11 cellular contexts compared by ENCODE assay signal in genomic region chr3:197151562-197151961, GRCh38.
DNase-seq lines count a peak whose midpoint lies in the region; ATAC-seq and TF ChIP-seq lines count a peak whose summit lies in the region.
"Had no signal": no experiment of that assay in that cellular context is flagged by ENCODE, and none has a peak within 500 bp of the region (broad histone marks: within the 10 kb centered on the region; RNA-seq: fewer than 3 reads in every experiment).

No MANE protein-coding gene starts in this region.

- no peak overlapping the region for H3K27ac ChIP-seq in liver (ENCODE audit: low read depth in 1 of 2, low read length in 2 of 2)
- H3K27ac ChIP-seq: suprapubic skin had no signal

- peaks cover 0 to 13% (median 5%) of the 10 kb centered on the region in 4 donors for H3K4me1 ChIP-seq in liver (ENCODE audit: control insufficient read depth in 4 of 4, insufficient read depth in 4 of 4, low read length in 3 of 4)
- H3K4me1 ChIP-seq: suprapubic skin had no signal

- no peak overlapping the region for H3K4me3 ChIP-seq in astrocyte of the cerebellum (ENCODE audit: low read depth, low read length)
- H3K4me3 ChIP-seq in liver (ENCODE audit: low read depth in 1 of 3, low read length in 3 of 3), result no peak overlapping the region
- H3K4me3 ChIP-seq: suprapubic skin had no signal

- H3K27me3 ChIP-seq in liver (ENCODE audit: control insufficient read depth in 4 of 4, insufficient read depth in 4 of 4, low read length in 3 of 4), result no peaks in the 10 kb centered on the region
- H3K27me3 ChIP-seq: suprapubic skin had no signal

- TF ChIP-seq CTCF in astrocyte of the cerebellum (IDR thresholded peaks at IDR 0.05; ENCODE audit: low read depth, low read length, missing control alignments) (no peak), liver (IDR thresholded peaks at IDR 0.05; ENCODE audit: low read depth, low read length, missing input control) (no peak), nephron progenitor cell (IDR thresholded peaks at IDR 0.05) (no peak)

- no peak overlapping the region for H3K27ac Mint-ChIP-seq in nephron progenitor cell
- H3K27ac Mint-ChIP-seq: activated naive CD4-positive, alpha-beta T cell treated with anti-CD3 and anti-CD28 coated beads, Interleukin-2, amount 50 U/mL, for 24 hours; natural killer cell had no signal

- H3K4me3 Mint-ChIP-seq in nephron progenitor cell, result no peak overlapping the region
- H3K4me3 Mint-ChIP-seq: activated naive CD4-positive, alpha-beta T cell treated with anti-CD3 and anti-CD28 coated beads, Interleukin-2, amount 50 U/mL, for 24 hours; natural killer cell had no signal

- ATAC-seq in GM21381 (IDR thresholded peaks at IDR 0.05; ENCODE audit: unreplicated experiment) (no peak), GM21526 (IDR thresholded peaks at IDR 0.05; ENCODE audit: low FRiP score, unreplicated experiment) (no peak), HG03521 (IDR thresholded peaks at IDR 0.05; ENCODE audit: unreplicated experiment) (no peak)
- ATAC-seq: natural killer cell had no signal

- H3K9me3 Mint-ChIP-seq in nephron progenitor cell, result peaks cover 55% of the 10 kb centered on the region

- H3K4me1 Mint-ChIP-seq in nephron progenitor cell, result peaks cover 4% of the 10 kb centered on the region

- no peaks in the 10 kb centered on the region for H3K9me3 ChIP-seq in liver (ENCODE audit: control insufficient read depth in 4 of 4, low read length in 3 of 4)
- H3K9me3 ChIP-seq: suprapubic skin had no signal

- 90% methylated on average over 1 of the region's 1 CpG for WGBS in liver

- H3K36me3 ChIP-seq in liver (ENCODE audit: control insufficient read depth in 4 of 4, insufficient read depth in 3 of 4, low read depth in 1 of 4, low read length in 3 of 4), result peaks cover 0 to 3% (median 0%) of the 10 kb centered on the region in 4 donors

- no peak overlapping the region for H3K9ac ChIP-seq in liver (ENCODE audit: low read depth in 1 of 2, low read length in 2 of 2)

- H3K36me3 Mint-ChIP-seq in nephron progenitor cell (ENCODE audit: low read depth), result peaks cover 78% of the 10 kb centered on the region

- in situ Hi-C loops in astrocyte of the cerebellum (cut with HindIII; ENCODE audit: low sequenced_read_pairs), result no loop called here

- peaks cover 3% of the 10 kb centered on the region for H3K27me3 Mint-ChIP-seq in nephron progenitor cell (ENCODE audit: low read depth, poor library complexity)
- H3K27me3 Mint-ChIP-seq: activated naive CD4-positive, alpha-beta T cell treated with anti-CD3 and anti-CD28 coated beads, Interleukin-2, amount 50 U/mL, for 24 hours had no signal

- peak; percentile 73 for DNase-seq in Daoy (ENCODE audit: low read depth)
- peak; percentile 82 for DNase-seq in NCI-H1048 (lab: John Stamatoyannopoulos, UW)
- peak; percentile 49 for DNase-seq in astrocyte of the cerebellum (ENCODE audit: low read depth)
- no peak for DNase-seq in nephron progenitor cell
- DNase-seq: natural killer cell had no signal

- peak in 1 of 2 donors; percentile 12 for TF ChIP-seq RAD21 in liver (IDR thresholded peaks at IDR 0.05)

TF ChIP-seq in liver, 16 proteins besides CTCF, POLR2A, EP300 and RAD21:
- TF ChIP-seq FOXA1 (IDR thresholded peaks at IDR 0.05), result no peak
- no peak for TF ChIP-seq TAF1 (conservative IDR thresholded peaks at IDR 0.05)
- peak; percentile 26 to 41 for TF ChIP-seq RXRA (IDR thresholded peaks at IDR 0.05)
- no peak for TF ChIP-seq FOXA2 (IDR thresholded peaks at IDR 0.05)
- peak; percentile 13 for TF ChIP-seq MAX (IDR thresholded peaks at IDR 0.05)
- TF ChIP-seq SP1 (IDR thresholded peaks at IDR 0.05), result peak; percentile 13
- TF ChIP-seq HNF4A (conservative IDR thresholded peaks at IDR 0.05), result peak; percentile 40 to 44
- TF ChIP-seq REST (IDR thresholded peaks at IDR 0.05), result no peak
- no peak for TF ChIP-seq YY1 (IDR thresholded peaks at IDR 0.05)
- TF ChIP-seq HNF4G (IDR thresholded peaks at IDR 0.05), result no peak
- TF ChIP-seq NR2F2 (IDR thresholded peaks at IDR 0.05), result peak; percentile 50
- TF ChIP-seq GABPA (IDR thresholded peaks at IDR 0.05 in 1 of 2, conservative IDR thresholded peaks at IDR 0.05 in 1 of 2), result no peak
- no peak for TF ChIP-seq ZBTB33 (IDR thresholded peaks at IDR 0.05)
